Comparison of ENCODE assay signal across 17 cellular contexts in genomic region chr12:95439578-95440230, GRCh38.
"Had no signal": no experiment of that assay in that cellular context is flagged by ENCODE, and none has a peak within 500 bp of the region (broad histone marks: within the 10 kb centered on the region; RNA-seq: fewer than 3 reads in every experiment).

No MANE protein-coding gene starts in this region.

- H3K27ac ChIP-seq: heart right ventricle, lower lobe of right lung, ovary, sigmoid colon, spleen, stomach, testis, upper lobe of left lung had no signal

- H3K9me3 Mint-ChIP-seq: activated CD8-positive, alpha-beta T cell treated with anti-CD3 and anti-CD28 coated beads for 36 hours; activated T-cell treated with anti-CD3 and anti-CD28 coated beads, Interleukin-2, amount 50 U/mL, for 4 hours; effector memory CD8-positive, alpha-beta T cell had no signal

- H3K36me3 ChIP-seq: heart right ventricle, lower lobe of right lung, ovary, sigmoid colon, spleen, stomach, upper lobe of left lung had no signal

- H3K4me1 ChIP-seq: heart right ventricle, lower lobe of right lung, sigmoid colon, stomach, testis, upper lobe of left lung had no signal

- H3K4me3 Mint-ChIP-seq: activated CD8-positive, alpha-beta T cell treated with anti-CD3 and anti-CD28 coated beads for 36 hours; activated T-cell treated with anti-CD3 and anti-CD28 coated beads, Interleukin-2, amount 50 U/mL, for 4 hours; effector memory CD8-positive, alpha-beta T cell had no signal

- H3K9me3 ChIP-seq: heart right ventricle, lower lobe of right lung, ovary, sigmoid colon, spleen, stomach, testis, upper lobe of left lung had no signal

- H3K27me3 ChIP-seq: heart right ventricle, ovary, sigmoid colon, spleen, testis, upper lobe of left lung had no signal

- DNase-seq: activated CD4-positive, alpha-beta T cell treated with anti-CD3 and anti-CD28 coated beads for 48 hours; activated CD8-positive, alpha-beta T cell treated with anti-CD3 and anti-CD28 coated beads for 36 hours; activated effector memory CD4-positive, alpha-beta T cell treated with Interleukin-2 at 50 U/mL for 16 hours; activated naive CD4-positive, alpha-beta T cell treated with anti-CD3 and anti-CD28 coated beads, Interleukin-2, amount 50 U/mL, for 16 hours; activated T-cell treated with anti-CD3 and anti-CD28 coated beads, Interleukin-2, amount 50 U/mL, for 4 hours; dermis blood vessel endothelial cell; effector memory CD8-positive, alpha-beta T cell; heart right ventricle; left colon; lower lobe of right lung; ovary; sigmoid colon; spleen; stomach; T-helper 9 cell; testis; upper lobe of left lung had no signal

- H3K27ac Mint-ChIP-seq: activated CD8-positive, alpha-beta T cell treated with anti-CD3 and anti-CD28 coated beads for 36 hours; effector memory CD8-positive, alpha-beta T cell had no signal

- ATAC-seq: activated CD8-positive, alpha-beta T cell treated with anti-CD3 and anti-CD28 coated beads for 36 hours; activated T-cell treated with anti-CD3 and anti-CD28 coated beads, Interleukin-2, amount 50 U/mL, for 4 hours; effector memory CD8-positive, alpha-beta T cell; heart right ventricle; left colon; lower lobe of right lung had no signal

- H3K4me3 ChIP-seq: heart right ventricle, lower lobe of right lung, ovary, sigmoid colon, spleen, stomach, testis, upper lobe of left lung had no signal
